15 cellular contexts compared by ENCODE assay signal in genomic region chr4:39812500-39812899, GRCh38.
A peak's percentile ranks its signal among the peaks of the same experiment; 100 is the strongest.
DNase-seq lines count a peak whose midpoint lies in the region; ATAC-seq and TF ChIP-seq lines count a peak whose summit lies in the region.
"Had no signal": no experiment of that assay in that cellular context is flagged by ENCODE, and none has a peak within 500 bp of the region (broad histone marks: within the 10 kb centered on the region; RNA-seq: fewer than 3 reads in every experiment).

No MANE protein-coding gene starts in this region.

- WGBS in IMR-90 (ENCODE audit: extremely low coverage in 2 of 2, insufficient read length in 1 of 2), 2 experiments: 80% methylated on average over 3 of the region's 6 CpGs; no CpG with 5 or more reads in 1 of the 2 experiments

- no peak overlapping the region for H4K91ac ChIP-seq in IMR-90 (ENCODE audit: insufficient read depth, low read depth, low read length)

- peak overlapping the region; percentile 42 for H2BK5ac ChIP-seq in IMR-90 (ENCODE audit: low read depth, low read length, poor library complexity, severe bottlenecking)

- BruUV-seq in IMR-90 (replicated peaks; lab: Mats Ljungman, UMichigan): no TSS peak

- H3K18ac ChIP-seq in IMR-90 (ENCODE audit: low read depth, low read length): no peak overlapping the region

- H3K4me1 ChIP-seq in IMR-90 (ENCODE audit: control insufficient read depth, insufficient read depth, low read length) (no peaks in the 10 kb centered on the region), right atrium auricular region (no peaks in the 10 kb centered on the region)

- no peak overlapping the region for H4K8ac ChIP-seq in IMR-90 (ENCODE audit: low read depth in 2 of 2, low read length in 2 of 2)

- peaks cover 30% of the 10 kb centered on the region for H3K9me3 Mint-ChIP-seq in activated CD4-positive, alpha-beta T cell treated with anti-CD3 and anti-CD28 coated beads, Interleukin-2, amount 10 ng/mL, durations not matched to agents 24 days and 14 days
- peaks cover 14% of the 10 kb centered on the region for H3K9me3 Mint-ChIP-seq in activated naive CD8-positive, alpha-beta T cell treated with anti-CD3 and anti-CD28 coated beads, Interleukin-2, amount 50 U/mL, for 24 hours
- peaks cover 4% of the 10 kb centered on the region for H3K9me3 Mint-ChIP-seq in neural crest cell

- no peak for TF ChIP-seq CTCF in IMR-90 (conservative IDR thresholded peaks at IDR 0.05; ENCODE audit: low read depth, low read length)
- no peak for TF ChIP-seq CTCF in neural crest cell (conservative IDR thresholded peaks at IDR 0.05)
- no peak for TF ChIP-seq CTCF in right atrium auricular region (IDR thresholded peaks at IDR 0.05)

- H2BK120ac ChIP-seq in IMR-90 (ENCODE audit: low read depth, low read length): no peak overlapping the region

- H3K4me1 Mint-ChIP-seq in activated CD4-positive, alpha-beta T cell treated with anti-CD3 and anti-CD28 coated beads, Interleukin-2, amount 10 ng/mL, durations not matched to agents 24 days and 14 days: peaks cover 16% of the 10 kb centered on the region
- H3K4me1 Mint-ChIP-seq in activated naive CD8-positive, alpha-beta T cell treated with anti-CD3 and anti-CD28 coated beads, Interleukin-2, amount 50 U/mL, for 24 hours: peaks cover 11% of the 10 kb centered on the region
- H3K4me1 Mint-ChIP-seq in neural crest cell: peaks cover 5% of the 10 kb centered on the region
- H3K4me1 Mint-ChIP-seq: brain had no signal

- dilution Hi-C loops in IMR-90 (cut with HindIII; ENCODE audit: low sequenced_read_pairs, unreplicated experiment): no loop called here

- intact Hi-C loops in activated CD4-positive, alpha-beta T cell treated with anti-CD3 and anti-CD28 coated beads, Interleukin-2, amount 10 ng/mL, durations not matched to agents 24 days and 14 days (cut with micrococcal nuclease): loop anchor here (5.0 kb wide), 1 partner anchor 115 kb away; the partner anchor contains the start of gene UBE2K
- intact Hi-C loops in IMR-90 (cut with micrococcal nuclease): no loop called here

- H3K4ac ChIP-seq in IMR-90 (ENCODE audit: low read depth, low read length): no peak overlapping the region

- H4K20me1 ChIP-seq in IMR-90 (ENCODE audit: insufficient read depth, low read length): no peaks in the 10 kb centered on the region; the same call in 1 of the 2 replicates

- no peak for TF ChIP-seq POLR2A in IMR-90 (IDR thresholded peaks at IDR 0.05; ENCODE audit: low read depth, low read length)

- no peak overlapping the region for H3K56ac ChIP-seq in IMR-90 (ENCODE audit: extremely low read depth, insufficient read depth, low read length)

- H3K4me2 ChIP-seq in IMR-90 (ENCODE audit: low read depth, low read length): no peak overlapping the region

- H3K9me3 ChIP-seq in IMR-90 (ENCODE audit: control insufficient read depth, insufficient read depth, low read length): no peaks in the 10 kb centered on the region
- H3K9me3 ChIP-seq in right atrium auricular region: no peaks in the 10 kb centered on the region
- H3K9me3 ChIP-seq: thoracic aorta had no signal

- H2AK9ac ChIP-seq in IMR-90 (replicated peaks; ENCODE audit: low read depth, low read length, poor library complexity): no peak overlapping the region

- peaks cover 7% of the 10 kb centered on the region; the same call in 1 of the 2 replicates for H3K9me1 ChIP-seq in IMR-90 (ENCODE audit: insufficient read depth, low read length)

- no peak overlapping the region for H3K9ac ChIP-seq in IMR-90 (ENCODE audit: low read depth, low read length)

- no peak overlapping the region for H2BK20ac ChIP-seq in IMR-90 (ENCODE audit: low read depth, low read length)

- DNase-seq in activated CD4-positive, alpha-beta T cell treated with anti-CD3 and anti-CD28 coated beads, Interleukin-2, amount 10 ng/mL, durations not matched to agents 24 days and 14 days: no peak
- DNase-seq in activated CD4-positive, alpha-beta T cell treated with anti-CD3 and anti-CD28 coated beads, Interleukin-2, amount 50 U/mL, for 1 hour: no peak
- DNase-seq in IMR-90 (no peak), neural crest cell (ENCODE audit: low read depth, low spot score) (no peak), MV-4-11 (lab: John Stamatoyannopoulos, UW) (no peak), right atrium auricular region (ENCODE audit: low spot score) (no peak)
- no peak for DNase-seq in activated naive CD8-positive, alpha-beta T cell treated with anti-CD3 and anti-CD28 coated beads, Interleukin-2, amount 50 U/mL, for 24 hours
- DNase-seq: NCI-H187, NCI-H526, PC-3 had no signal

- H3K4me3 Mint-ChIP-seq in activated CD4-positive, alpha-beta T cell treated with anti-CD3 and anti-CD28 coated beads, Interleukin-2, amount 10 ng/mL, durations not matched to agents 24 days and 14 days: peak overlapping the region; percentile 62
- H3K4me3 Mint-ChIP-seq in activated naive CD8-positive, alpha-beta T cell treated with anti-CD3 and anti-CD28 coated beads, Interleukin-2, amount 50 U/mL, for 24 hours: peak overlapping the region; percentile 22
- peak overlapping the region; percentile 1 for H3K4me3 Mint-ChIP-seq in neural crest cell
- H3K4me3 Mint-ChIP-seq: brain had no signal

- H2AFZ ChIP-seq in IMR-90 (replicated peaks; ENCODE audit: low read length, poor library complexity): no peak overlapping the region

- no peak overlapping the region for H2AK5ac ChIP-seq in IMR-90 (ENCODE audit: low read depth, low read length)

- peaks cover 16% of the 10 kb centered on the region for H3K36me3 Mint-ChIP-seq in activated CD4-positive, alpha-beta T cell treated with anti-CD3 and anti-CD28 coated beads, Interleukin-2, amount 10 ng/mL, durations not matched to agents 24 days and 14 days (ENCODE audit: low read depth)
- H3K36me3 Mint-ChIP-seq in activated naive CD8-positive, alpha-beta T cell treated with anti-CD3 and anti-CD28 coated beads, Interleukin-2, amount 50 U/mL, for 24 hours (ENCODE audit: low read depth): peaks cover 13% of the 10 kb centered on the region
- peaks cover 4% of the 10 kb centered on the region for H3K36me3 Mint-ChIP-seq in neural crest cell (ENCODE audit: low read depth)
- H3K36me3 Mint-ChIP-seq: brain had no signal

- H3K27ac ChIP-seq in IMR-90 (ENCODE audit: insufficient read depth, low read length) (no peak overlapping the region), right atrium auricular region (no peak overlapping the region)
- H3K27ac ChIP-seq: SK-N-MC, thoracic aorta had no signal

- peaks cover 7% of the 10 kb centered on the region for H3K27me3 Mint-ChIP-seq in activated CD4-positive, alpha-beta T cell treated with anti-CD3 and anti-CD28 coated beads, Interleukin-2, amount 10 ng/mL, durations not matched to agents 24 days and 14 days
- peaks cover 10% of the 10 kb centered on the region for H3K27me3 Mint-ChIP-seq in activated naive CD8-positive, alpha-beta T cell treated with anti-CD3 and anti-CD28 coated beads, Interleukin-2, amount 50 U/mL, for 24 hours
- no peaks in the 10 kb centered on the region for H3K27me3 Mint-ChIP-seq in neural crest cell (ENCODE audit: low read depth)
- H3K27me3 Mint-ChIP-seq: brain had no signal

- in situ Hi-C loops in IMR-90 (cut with MboI; ENCODE audit: low sequenced_read_pairs): no loop called here

- CTCF ChIA-PET in IMR-90 (lab: Yijun Ruan, JAX): no interaction called here

- no peak for TF ChIP-seq RAD21 in IMR-90 (IDR thresholded peaks at IDR 0.05; ENCODE audit: low read length)

- no peaks in the 10 kb centered on the region for H3K27me3 ChIP-seq in IMR-90 (ENCODE audit: control insufficient read depth, insufficient read depth, low read length)
- H3K27me3 ChIP-seq in right atrium auricular region: no peaks in the 10 kb centered on the region

- H2BK15ac ChIP-seq in IMR-90 (ENCODE audit: low read depth, low read length): no peak overlapping the region

- H3K4me3 ChIP-seq in IMR-90 (ENCODE audit: insufficient read depth, low read depth, low read length) (no peak overlapping the region), right atrium auricular region (no peak overlapping the region)
- H3K4me3 ChIP-seq: SK-N-MC, thoracic aorta had no signal

- ATAC-seq in IMR-90 (ENCODE audit: low read depth): no peak
- peak; percentile 67 for ATAC-seq in activated naive CD8-positive, alpha-beta T cell treated with anti-CD3 and anti-CD28 coated beads, Interleukin-2, amount 50 U/mL, for 24 hours
- no peak for ATAC-seq in GM19324 (IDR thresholded peaks at IDR 0.05; ENCODE audit: low FRiP score, unreplicated experiment)
- ATAC-seq: left lobe of liver, PC-3 had no signal

- H3K36me3 ChIP-seq in IMR-90 (ENCODE audit: control insufficient read depth, insufficient read depth, low read length) (no peaks in the 10 kb centered on the region), right atrium auricular region (no peaks in the 10 kb centered on the region)
- H3K36me3 ChIP-seq: thoracic aorta had no signal

- H4K5ac ChIP-seq in IMR-90 (ENCODE audit: low read depth, low read length): no peak overlapping the region

- H3K23ac ChIP-seq in IMR-90 (ENCODE audit: low read depth, low read length): no peak overlapping the region

- POLR2A ChIA-PET in IMR-90 (lab: Charles Lee; ENCODE audit: unreplicated experiment): no interaction called here

- H3K14ac ChIP-seq in IMR-90 (replicated peaks; ENCODE audit: low read depth, low read length): no peak overlapping the region

- H3K79me1 ChIP-seq in IMR-90 (ENCODE audit: low read depth in 1 of 2, low read length in 2 of 2): no peaks in the 10 kb centered on the region

- peak overlapping the region; percentile 92 for H3K27ac Mint-ChIP-seq in activated CD4-positive, alpha-beta T cell treated with anti-CD3 and anti-CD28 coated beads, Interleukin-2, amount 10 ng/mL, durations not matched to agents 24 days and 14 days
- peak overlapping the region; percentile 72 for H3K27ac Mint-ChIP-seq in activated naive CD8-positive, alpha-beta T cell treated with anti-CD3 and anti-CD28 coated beads, Interleukin-2, amount 50 U/mL, for 24 hours
- no peak overlapping the region for H3K27ac Mint-ChIP-seq in neural crest cell (ENCODE audit: unreplicated experiment)

TF ChIP-seq in IMR-90, 13 proteins besides CTCF, POLR2A, EP300 and RAD21 (continues in another document):
- no peak for TF ChIP-seq MAZ (IDR thresholded peaks at IDR 0.05; ENCODE audit: borderline replicate concordance, low read depth, low read length)
- no peak for TF ChIP-seq BHLHE40 (IDR thresholded peaks at IDR 0.05; ENCODE audit: low read depth, low read length)
- no peak for TF ChIP-seq MAFK (IDR thresholded peaks at IDR 0.05; ENCODE audit: low read depth, low read length)
- TF ChIP-seq RCOR1 (IDR thresholded peaks at IDR 0.05; ENCODE audit: insufficient replicate concordance, low read length): no peak
- TF ChIP-seq MXI1 (IDR thresholded peaks at IDR 0.05; ENCODE audit: borderline replicate concordance, low read depth, low read length): no peak
- TF ChIP-seq SMC3 (IDR thresholded peaks at IDR 0.05; ENCODE audit: low read depth, low read length): no peak
- no peak for TF ChIP-seq RFX5 (IDR thresholded peaks at IDR 0.05; ENCODE audit: low read depth, low read length)
- TF ChIP-seq CEBPB (IDR thresholded peaks at IDR 0.05; ENCODE audit: low read depth, low read length): no peak
- TF ChIP-seq CHD1 (IDR thresholded peaks at IDR 0.05; ENCODE audit: low read depth, low read length): no peak

Comparison
In these comparisons a context has a peak if more than half of its experiments do, and no peak if none do; other contexts are left out.
1. H3K4me3 Mint-ChIP-seq: peak in every context shown above with its lines; median percentile 62 in activated CD4-positive, alpha-beta T cell treated with anti-CD3 and anti-CD28 coated beads, Interleukin-2, amount 10 ng/mL, durations not matched to agents 24 days and 14 days; 22 in activated naive CD8-positive, alpha-beta T cell treated with anti-CD3 and anti-CD28 coated beads, Interleukin-2, amount 50 U/mL, for 24 hours; 1 in neural crest cell.